In genomic region chr10:5449823-5450222, GRCh38 we compare ENCODE assay signal across 10 cellular contexts. TPM values are rescaled to one million over a fixed set of nuclear protein-coding genes. Genes with fewer than 3 reads are reported as not detected.
DNase-seq lines count a peak whose midpoint lies in the region; ATAC-seq, FAIRE-seq and TF ChIP-seq lines count a peak whose summit lies in the region.
"Had no signal": no experiment of that assay in that cellular context is flagged by ENCODE, and none has a peak within 500 bp of the region (broad histone marks: within the 10 kb centered on the region; RNA-seq: fewer than 3 reads in every experiment).

No MANE protein-coding gene starts in this region.

- TF ChIP-seq CTCF in A549 (IDR thresholded peaks at IDR 0.05) (no peak), epithelial cell of proximal tubule (conservative IDR thresholded peaks at IDR 0.05; ENCODE audit: low read depth, low read length) (peak; percentile 31)

- H3K9me3 Mint-ChIP-seq in activated CD4-positive, alpha-beta T cell treated with anti-CD3 and anti-CD28 coated beads, Interleukin-2, amount 10 ng/mL, durations not matched to agents 7 days and 5 days = no peaks in the 10 kb centered on the region
- H3K9me3 Mint-ChIP-seq: CD8-positive, alpha-beta T cell had no signal

- no peak overlapping the region for H3K27ac Mint-ChIP-seq in activated CD4-positive, alpha-beta T cell treated with anti-CD3 and anti-CD28 coated beads, Interleukin-2, amount 10 ng/mL, durations not matched to agents 7 days and 5 days
- H3K27ac Mint-ChIP-seq: CD8-positive, alpha-beta T cell had no signal

- CTCF ChIA-PET in A549 (lab: Yijun Ruan, JAX) = interaction anchor here (1.2 to 1.3 kb wide), 2 partner anchors 172 to 173 kb away, joined by 3 to 5 read pairs; no protein-coding TSS in a partner anchor
- CTCF ChIA-PET in activated CD4-positive, alpha-beta T cell treated with anti-CD3 and anti-CD28 coated beads, Interleukin-2, amount 10 ng/mL, durations not matched to agents 7 days and 5 days (lab: Charles Lee) = no interaction called here

- POLR2A ChIA-PET in A549 (lab: Yijun Ruan, JAX) = no interaction called here
- POLR2A ChIA-PET in activated CD4-positive, alpha-beta T cell treated with anti-CD3 and anti-CD28 coated beads, Interleukin-2, amount 10 ng/mL, durations not matched to agents 7 days and 5 days (lab: Charles Lee) = no interaction called here

- H3K9me3 ChIP-seq in A549 (no peaks in the 10 kb centered on the region), mucosa of stomach (ENCODE audit: control insufficient read depth, low read length) (no peaks in the 10 kb centered on the region)

- no peaks in the 10 kb centered on the region for H3K27me3 Mint-ChIP-seq in activated CD4-positive, alpha-beta T cell treated with anti-CD3 and anti-CD28 coated beads, Interleukin-2, amount 10 ng/mL, durations not matched to agents 7 days and 5 days

- TF ChIP-seq POLR2A in A549 (IDR thresholded peaks at IDR 0.05; ENCODE audit: low read length) = no peak

- H3K36me3 Mint-ChIP-seq in activated CD4-positive, alpha-beta T cell treated with anti-CD3 and anti-CD28 coated beads, Interleukin-2, amount 10 ng/mL, durations not matched to agents 7 days and 5 days (ENCODE audit: low read depth) = peaks cover 35% of the 10 kb centered on the region

- H3K27me3 ChIP-seq in mucosa of stomach (ENCODE audit: control insufficient read depth, insufficient read depth, low read length) = no peaks in the 10 kb centered on the region

- H3K4me1 ChIP-seq in A549 (peaks cover 39% of the 10 kb centered on the region), mucosa of stomach (ENCODE audit: control insufficient read depth, insufficient read depth, low read length) (peaks cover 7% of the 10 kb centered on the region)

- peak overlapping the region; percentile 64 to 73 for H3K27ac ChIP-seq in A549

- no peak for FAIRE-seq in A549 (lab: Jason Lieb, UNC)

- peak overlapping the region; percentile 61 for H3K4me3 ChIP-seq in A549
- no peak overlapping the region for H3K4me3 ChIP-seq in epithelial cell of proximal tubule (ENCODE audit: low read depth, low read length)
- H3K4me3 ChIP-seq in mucosa of stomach (ENCODE audit: low read length) = peak overlapping the region; percentile 28

- TF ChIP-seq EP300 in A549 (IDR thresholded peaks at IDR 0.05) = no peak

- peak in 1 of 2 experiments; percentile 28; a peak in 3 of 6 replicates for ATAC-seq in A549
- ATAC-seq: CD8-positive, alpha-beta T cell had no signal

- no peak; a peak in 1 of 5 replicates for TF ChIP-seq RAD21 in A549 (conservative IDR thresholded peaks at IDR 0.05 in 1 of 2, IDR thresholded peaks at IDR 0.05 in 1 of 2)

- no peak overlapping the region for H3K4me3 Mint-ChIP-seq in activated CD4-positive, alpha-beta T cell treated with anti-CD3 and anti-CD28 coated beads, Interleukin-2, amount 10 ng/mL, durations not matched to agents 7 days and 5 days

- H3K4me1 Mint-ChIP-seq in activated CD4-positive, alpha-beta T cell treated with anti-CD3 and anti-CD28 coated beads, Interleukin-2, amount 10 ng/mL, durations not matched to agents 7 days and 5 days = peaks cover 47% of the 10 kb centered on the region

- 57% methylated on average over 8 of the region's 8 CpGs for WGBS in A549 (ENCODE audit: missing lambda C conversion rate)

- peak in 1 of 2 experiments; percentile 40 for DNase-seq in A549 (ENCODE audit: low read depth in 1 of 2, low spot score in 1 of 2)
- peak; percentile 63 for DNase-seq in NCI-H226
- no peak for DNase-seq in epithelial cell of proximal tubule (ENCODE audit: low read depth)
- no peak for DNase-seq in activated CD8-positive, alpha-beta memory T cell treated with anti-CD3 and anti-CD28 coated beads for 24 hours
- no peak for DNase-seq in activated CD4-positive, alpha-beta T cell treated with anti-CD3 and anti-CD28 coated beads, Interleukin-2, amount 10 ng/mL, durations not matched to agents 7 days and 5 days
- no peak for DNase-seq in GDM1 (lab: John Stamatoyannopoulos, UW)
- DNase-seq in HPDE6-E6E7 (ENCODE audit: extremely low spot score) = no peak
- DNase-seq: CD8-positive, alpha-beta T cell had no signal

- peak overlapping the region; percentile 92 for H3K9ac ChIP-seq in mucosa of stomach (ENCODE audit: low read length)

- H3K4me2 ChIP-seq in A549 = peak overlapping the region; percentile 85

- peaks cover 6% of the 10 kb centered on the region for H3K36me3 ChIP-seq in mucosa of stomach (ENCODE audit: control insufficient read depth, insufficient read depth, low read length)

TF ChIP-seq in A549, 52 proteins besides CTCF, POLR2A, EP300 and RAD21:
- no peak for TF ChIP-seq USF2 (IDR thresholded peaks at IDR 0.05)
- no peak for TF ChIP-seq FOXS1 (CRISPR knock-in tag; IDR thresholded peaks at IDR 0.05)
- no peak for TF ChIP-seq ESRRA (IDR thresholded peaks at IDR 0.05; ENCODE audit: borderline replicate concordance, low read length)
- no peak for TF ChIP-seq RARB (CRISPR knock-in tag; IDR thresholded peaks at IDR 0.05)
- TF ChIP-seq POLR2AphosphoS2 (conservative IDR thresholded peaks at IDR 0.05; ENCODE audit: low read length) = no peak
- no peak for TF ChIP-seq MAX (IDR thresholded peaks at IDR 0.05)
- no peak for TF ChIP-seq HES2 (IDR thresholded peaks at IDR 0.05)
- no peak for TF ChIP-seq HEYL (CRISPR knock-in tag; IDR thresholded peaks at IDR 0.05)
- TF ChIP-seq HOXB5 (CRISPR knock-in tag; IDR thresholded peaks at IDR 0.05) = no peak
- no peak for TF ChIP-seq TFCP2L1 (CRISPR knock-in tag; IDR thresholded peaks at IDR 0.05)
- TF ChIP-seq ZFP36 (IDR thresholded peaks at IDR 0.05; ENCODE audit: borderline replicate concordance, partially characterized antibody) = no peak
- TF ChIP-seq MAZ (IDR thresholded peaks at IDR 0.05; ENCODE audit: borderline replicate concordance, low read depth, low read length) = no peak

RNA-seq across cellular contexts. Expression of gene NET1, which starts 37.5 kb away (rescaled TPM):
- polyA plus RNA-seq in A549 (2011; rRNA removed) (132 and 144 TPM in 2 replicates), A549 (2017; fragmentation: RNase III; extraction: RNeasy Plus Mini Kit Qiagen cat#74134 plus additional on column Dnase treatment) (36.3 to 43.4 TPM (median 42.9 TPM) in 3 replicates)
- 36.8 and 40.4 TPM in 2 replicates for polyA plus RNA-seq in A549 (2012; cell fraction: cytosol; rRNA removed)
- polyA plus RNA-seq in A549 (2012; cell fraction: nucleus; rRNA removed) = 17.0 and 17.3 TPM in 2 replicates
- polyA minus RNA-seq in A549 (2011; rRNA and poly(A)+ RNA removed) = 149 and 173 TPM in 2 replicates
- total RNA-seq in epithelial cell of proximal tubule = 82.3 and 122 TPM in 2 replicates
- 10 to 100 TPM; 39.1 to 47.7 TPM for total RNA-seq in activated CD4-positive, alpha-beta T cell treated with anti-CD3 and anti-CD28 coated beads, Interleukin-2, amount 10 ng/mL, durations not matched to agents 7 days and 5 days

RNA-seq across cellular contexts. Expression of gene TUBAL3, which starts 45.2 kb away (rescaled TPM):
- 1.4 and 2.1 TPM in 2 replicates for polyA plus RNA-seq in A549 (2011; rRNA removed)
- 0.69 TPM in 2 replicates for polyA plus RNA-seq in A549 (2012; cell fraction: cytosol; rRNA removed)
- 0.55 and 0.61 TPM in 2 replicates for polyA plus RNA-seq in A549 (2012; cell fraction: nucleus; rRNA removed)
- 0.34 to 0.37 TPM (median 0.36 TPM) in 3 replicates for polyA plus RNA-seq in A549 (2017; fragmentation: RNase III; extraction: RNeasy Plus Mini Kit Qiagen cat#74134 plus additional on column Dnase treatment)
- polyA minus RNA-seq in A549 (2011; rRNA and poly(A)+ RNA removed) = 1.4 and 1.8 TPM in 2 replicates
- total RNA-seq in epithelial cell of proximal tubule = not detected in 2 replicates
- total RNA-seq in activated CD4-positive, alpha-beta T cell treated with anti-CD3 and anti-CD28 coated beads, Interleukin-2, amount 10 ng/mL, durations not matched to agents 7 days and 5 days = not detected
- total RNA-seq: CD8-positive, alpha-beta T cell; frontal cortex had no signal

RNA-seq across cellular contexts. Expression of gene CALML5, which starts 49.5 kb away (rescaled TPM):
- polyA plus RNA-seq in A549 (2011; rRNA removed) = not detected in 2 replicates
- not detected in 2 replicates for polyA plus RNA-seq in A549 (2012; cell fraction: cytosol; rRNA removed)
- not detected in 2 replicates for polyA plus RNA-seq in A549 (2012; cell fraction: nucleus; rRNA removed)
- polyA plus RNA-seq in A549 (2017; fragmentation: RNase III; extraction: RNeasy Plus Mini Kit Qiagen cat#74134 plus additional on column Dnase treatment) = not detected in 3 replicates
- not detected in 2 replicates for polyA minus RNA-seq in A549 (2011; rRNA and poly(A)+ RNA removed)
- 0.65 TPM in 1 of 2 replicates, not detected in the other for total RNA-seq in epithelial cell of proximal tubule
- not detected for total RNA-seq in activated CD4-positive, alpha-beta T cell treated with anti-CD3 and anti-CD28 coated beads, Interleukin-2, amount 10 ng/mL, durations not matched to agents 7 days and 5 days
- total RNA-seq: CD8-positive, alpha-beta T cell; frontal cortex had no signal
